ENCODE assay signal across 1 cellular context in the genomic region with DNA sequence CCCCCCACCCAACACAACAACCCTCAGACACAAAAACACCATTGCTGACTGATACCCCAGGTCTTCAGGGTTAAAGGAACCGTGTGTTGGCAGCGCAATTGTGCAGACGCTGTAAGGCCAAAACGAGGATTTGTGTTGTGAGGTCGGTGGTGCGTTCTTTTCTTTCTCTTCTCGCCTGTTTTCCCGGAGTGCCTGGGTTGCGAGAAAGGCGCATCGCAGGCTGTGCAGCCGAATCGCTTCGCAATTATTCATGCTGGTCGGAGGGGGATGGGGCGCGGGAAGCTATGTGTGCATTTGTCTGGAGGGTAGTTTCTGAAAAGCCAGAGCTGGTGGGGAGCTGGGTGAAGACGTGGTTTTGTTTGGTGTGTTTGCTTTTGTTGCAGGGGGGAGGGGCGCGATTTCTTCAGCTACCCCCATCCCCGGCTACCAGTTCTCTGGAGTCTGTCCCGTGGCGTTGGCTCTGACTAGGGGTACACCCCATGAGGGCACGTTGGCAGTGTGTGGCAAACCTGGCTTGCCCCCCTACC.
A peak's percentile ranks its signal among the peaks of the same experiment; 100 is the strongest.
TF ChIP-seq lines count a peak whose summit lies in the region.

No MANE protein-coding gene starts in this region.

TF ChIP-seq in HepG2, 621 proteins besides CTCF, POLR2A, EP300 and RAD21 (continued from another document):
- TF ChIP-seq, protein P1, sequence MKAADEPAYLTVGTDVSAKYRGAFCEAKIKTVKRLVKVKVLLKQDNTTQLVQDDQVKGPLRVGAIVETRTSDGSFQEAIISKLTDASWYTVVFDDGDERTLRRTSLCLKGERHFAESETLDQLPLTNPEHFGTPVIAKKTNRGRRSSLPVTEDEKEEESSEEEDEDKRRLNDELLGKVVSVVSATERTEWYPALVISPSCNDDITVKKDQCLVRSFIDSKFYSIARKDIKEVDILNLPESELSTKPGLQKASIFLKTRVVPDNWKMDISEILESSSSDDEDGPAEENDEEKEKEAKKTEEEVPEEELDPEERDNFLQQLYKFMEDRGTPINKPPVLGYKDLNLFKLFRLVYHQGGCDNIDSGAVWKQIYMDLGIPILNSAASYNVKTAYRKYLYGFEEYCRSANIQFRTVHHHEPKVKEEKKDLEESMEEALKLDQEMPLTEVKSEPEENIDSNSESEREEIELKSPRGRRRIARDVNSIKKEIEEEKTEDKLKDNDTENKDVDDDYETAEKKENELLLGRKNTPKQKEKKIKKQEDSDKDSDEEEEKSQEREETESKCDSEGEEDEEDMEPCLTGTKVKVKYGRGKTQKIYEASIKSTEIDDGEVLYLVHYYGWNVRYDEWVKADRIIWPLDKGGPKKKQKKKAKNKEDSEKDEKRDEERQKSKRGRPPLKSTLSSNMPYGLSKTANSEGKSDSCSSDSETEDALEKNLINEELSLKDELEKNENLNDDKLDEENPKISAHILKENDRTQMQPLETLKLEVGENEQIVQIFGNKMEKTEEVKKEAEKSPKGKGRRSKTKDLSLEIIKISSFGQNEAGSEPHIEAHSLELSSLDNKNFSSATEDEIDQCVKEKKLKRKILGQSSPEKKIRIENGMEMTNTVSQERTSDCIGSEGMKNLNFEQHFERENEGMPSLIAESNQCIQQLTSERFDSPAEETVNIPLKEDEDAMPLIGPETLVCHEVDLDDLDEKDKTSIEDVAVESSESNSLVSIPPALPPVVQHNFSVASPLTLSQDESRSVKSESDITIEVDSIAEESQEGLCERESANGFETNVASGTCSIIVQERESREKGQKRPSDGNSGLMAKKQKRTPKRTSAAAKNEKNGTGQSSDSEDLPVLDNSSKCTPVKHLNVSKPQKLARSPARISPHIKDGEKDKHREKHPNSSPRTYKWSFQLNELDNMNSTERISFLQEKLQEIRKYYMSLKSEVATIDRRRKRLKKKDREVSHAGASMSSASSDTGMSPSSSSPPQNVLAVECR (CRISPR knock-in tag; IDR thresholded peaks at IDR 0.05; ENCODE audit: borderline replicate concordance) = peak; percentile 18; the same call in 1 of the 2 replicates
- TF ChIP-seq PHF20 (CRISPR knock-in tag; IDR thresholded peaks at IDR 0.05) = no peak
- TF ChIP-seq SIN3A (IDR thresholded peaks at IDR 0.05; ENCODE audit: borderline replicate concordance, low read depth, low read length) = peak; percentile 59; the same call in 1 of the 2 replicates
- TF ChIP-seq, protein P2, sequence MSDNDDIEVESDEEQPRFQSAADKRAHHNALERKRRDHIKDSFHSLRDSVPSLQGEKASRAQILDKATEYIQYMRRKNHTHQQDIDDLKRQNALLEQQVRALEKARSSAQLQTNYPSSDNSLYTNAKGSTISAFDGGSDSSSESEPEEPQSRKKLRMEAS (IDR thresholded peaks at IDR 0.05) = peak; percentile 17; the same call in 1 of the 2 replicates
- 0 out of 2 replicates have a peak, but pooled peaks have one; percentile 70 for TF ChIP-seq PRMT3 (CRISPR knock-in tag; IDR thresholded peaks at IDR 0.05; ENCODE audit: borderline replicate concordance, low read depth)
- TF ChIP-seq, protein P3, sequence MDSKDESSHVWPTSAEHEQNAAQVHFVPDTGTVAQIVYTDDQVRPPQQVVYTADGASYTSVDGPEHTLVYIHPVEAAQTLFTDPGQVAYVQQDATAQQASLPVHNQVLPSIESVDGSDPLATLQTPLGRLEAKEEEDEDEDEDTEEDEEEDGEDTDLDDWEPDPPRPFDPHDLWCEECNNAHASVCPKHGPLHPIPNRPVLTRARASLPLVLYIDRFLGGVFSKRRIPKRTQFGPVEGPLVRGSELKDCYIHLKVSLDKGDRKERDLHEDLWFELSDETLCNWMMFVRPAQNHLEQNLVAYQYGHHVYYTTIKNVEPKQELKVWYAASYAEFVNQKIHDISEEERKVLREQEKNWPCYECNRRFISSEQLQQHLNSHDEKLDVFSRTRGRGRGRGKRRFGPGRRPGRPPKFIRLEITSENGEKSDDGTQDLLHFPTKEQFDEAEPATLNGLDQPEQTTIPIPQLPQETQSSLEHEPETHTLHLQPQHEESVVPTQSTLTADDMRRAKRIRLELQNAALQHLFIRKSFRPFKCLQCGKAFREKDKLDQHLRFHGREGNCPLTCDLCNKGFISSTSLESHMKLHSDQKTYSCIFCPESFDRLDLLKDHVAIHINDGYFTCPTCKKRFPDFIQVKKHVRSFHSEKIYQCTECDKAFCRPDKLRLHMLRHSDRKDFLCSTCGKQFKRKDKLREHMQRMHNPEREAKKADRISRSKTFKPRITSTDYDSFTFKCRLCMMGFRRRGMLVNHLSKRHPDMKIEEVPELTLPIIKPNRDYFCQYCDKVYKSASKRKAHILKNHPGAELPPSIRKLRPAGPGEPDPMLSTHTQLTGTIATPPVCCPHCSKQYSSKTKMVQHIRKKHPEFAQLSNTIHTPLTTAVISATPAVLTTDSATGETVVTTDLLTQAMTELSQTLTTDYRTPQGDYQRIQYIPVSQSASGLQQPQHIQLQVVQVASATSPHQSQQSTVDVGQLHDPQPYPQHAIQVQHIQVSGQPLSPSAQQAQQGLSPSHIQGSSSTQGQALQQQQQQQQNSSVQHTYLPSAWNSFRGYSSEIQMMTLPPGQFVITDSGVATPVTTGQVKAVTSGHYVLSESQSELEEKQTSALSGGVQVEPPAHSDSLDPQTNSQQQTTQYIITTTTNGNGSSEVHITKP (CRISPR knock-in tag; IDR thresholded peaks at IDR 0.05; ENCODE audit: low read depth) = no peak
- TF ChIP-seq NAIF1 (CRISPR knock-in tag; IDR thresholded peaks at IDR 0.05; ENCODE audit: borderline replicate concordance) = no peak
- TF ChIP-seq, protein P4, sequence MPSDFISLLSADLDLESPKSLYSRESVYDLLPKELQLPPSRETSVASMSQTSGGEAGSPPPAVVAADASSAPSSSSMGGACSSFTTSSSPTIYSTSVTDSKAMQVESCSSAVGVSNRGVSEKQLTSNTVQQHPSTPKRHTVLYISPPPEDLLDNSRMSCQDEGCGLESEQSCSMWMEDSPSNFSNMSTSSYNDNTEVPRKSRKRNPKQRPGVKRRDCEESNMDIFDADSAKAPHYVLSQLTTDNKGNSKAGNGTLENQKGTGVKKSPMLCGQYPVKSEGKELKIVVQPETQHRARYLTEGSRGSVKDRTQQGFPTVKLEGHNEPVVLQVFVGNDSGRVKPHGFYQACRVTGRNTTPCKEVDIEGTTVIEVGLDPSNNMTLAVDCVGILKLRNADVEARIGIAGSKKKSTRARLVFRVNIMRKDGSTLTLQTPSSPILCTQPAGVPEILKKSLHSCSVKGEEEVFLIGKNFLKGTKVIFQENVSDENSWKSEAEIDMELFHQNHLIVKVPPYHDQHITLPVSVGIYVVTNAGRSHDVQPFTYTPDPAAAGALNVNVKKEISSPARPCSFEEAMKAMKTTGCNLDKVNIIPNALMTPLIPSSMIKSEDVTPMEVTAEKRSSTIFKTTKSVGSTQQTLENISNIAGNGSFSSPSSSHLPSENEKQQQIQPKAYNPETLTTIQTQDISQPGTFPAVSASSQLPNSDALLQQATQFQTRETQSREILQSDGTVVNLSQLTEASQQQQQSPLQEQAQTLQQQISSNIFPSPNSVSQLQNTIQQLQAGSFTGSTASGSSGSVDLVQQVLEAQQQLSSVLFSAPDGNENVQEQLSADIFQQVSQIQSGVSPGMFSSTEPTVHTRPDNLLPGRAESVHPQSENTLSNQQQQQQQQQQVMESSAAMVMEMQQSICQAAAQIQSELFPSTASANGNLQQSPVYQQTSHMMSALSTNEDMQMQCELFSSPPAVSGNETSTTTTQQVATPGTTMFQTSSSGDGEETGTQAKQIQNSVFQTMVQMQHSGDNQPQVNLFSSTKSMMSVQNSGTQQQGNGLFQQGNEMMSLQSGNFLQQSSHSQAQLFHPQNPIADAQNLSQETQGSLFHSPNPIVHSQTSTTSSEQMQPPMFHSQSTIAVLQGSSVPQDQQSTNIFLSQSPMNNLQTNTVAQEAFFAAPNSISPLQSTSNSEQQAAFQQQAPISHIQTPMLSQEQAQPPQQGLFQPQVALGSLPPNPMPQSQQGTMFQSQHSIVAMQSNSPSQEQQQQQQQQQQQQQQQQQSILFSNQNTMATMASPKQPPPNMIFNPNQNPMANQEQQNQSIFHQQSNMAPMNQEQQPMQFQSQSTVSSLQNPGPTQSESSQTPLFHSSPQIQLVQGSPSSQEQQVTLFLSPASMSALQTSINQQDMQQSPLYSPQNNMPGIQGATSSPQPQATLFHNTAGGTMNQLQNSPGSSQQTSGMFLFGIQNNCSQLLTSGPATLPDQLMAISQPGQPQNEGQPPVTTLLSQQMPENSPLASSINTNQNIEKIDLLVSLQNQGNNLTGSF (CRISPR knock-in tag; IDR thresholded peaks at IDR 0.05) = no peak
- no peak for TF ChIP-seq ZFP82 (CRISPR knock-in tag; IDR thresholded peaks at IDR 0.05; ENCODE audit: borderline replicate concordance)
- TF ChIP-seq TGIF2 (CRISPR knock-in tag; IDR thresholded peaks at IDR 0.05) = peak; percentile 80
- 0 out of 2 replicates have a peak, but pooled peaks have one; percentile 74 for TF ChIP-seq SALL2 (CRISPR knock-in tag; IDR thresholded peaks at IDR 0.05)
- 0 out of 2 replicates have a peak, but pooled peaks have one; percentile 7 for TF ChIP-seq ZNF292 (CRISPR knock-in tag; IDR thresholded peaks at IDR 0.05; ENCODE audit: borderline replicate concordance, low read depth)
- TF ChIP-seq ZC3H13 (CRISPR knock-in tag; IDR thresholded peaks at IDR 0.05) = peak; percentile 48; the same call in 1 of the 2 replicates
- TF ChIP-seq, protein P5, sequence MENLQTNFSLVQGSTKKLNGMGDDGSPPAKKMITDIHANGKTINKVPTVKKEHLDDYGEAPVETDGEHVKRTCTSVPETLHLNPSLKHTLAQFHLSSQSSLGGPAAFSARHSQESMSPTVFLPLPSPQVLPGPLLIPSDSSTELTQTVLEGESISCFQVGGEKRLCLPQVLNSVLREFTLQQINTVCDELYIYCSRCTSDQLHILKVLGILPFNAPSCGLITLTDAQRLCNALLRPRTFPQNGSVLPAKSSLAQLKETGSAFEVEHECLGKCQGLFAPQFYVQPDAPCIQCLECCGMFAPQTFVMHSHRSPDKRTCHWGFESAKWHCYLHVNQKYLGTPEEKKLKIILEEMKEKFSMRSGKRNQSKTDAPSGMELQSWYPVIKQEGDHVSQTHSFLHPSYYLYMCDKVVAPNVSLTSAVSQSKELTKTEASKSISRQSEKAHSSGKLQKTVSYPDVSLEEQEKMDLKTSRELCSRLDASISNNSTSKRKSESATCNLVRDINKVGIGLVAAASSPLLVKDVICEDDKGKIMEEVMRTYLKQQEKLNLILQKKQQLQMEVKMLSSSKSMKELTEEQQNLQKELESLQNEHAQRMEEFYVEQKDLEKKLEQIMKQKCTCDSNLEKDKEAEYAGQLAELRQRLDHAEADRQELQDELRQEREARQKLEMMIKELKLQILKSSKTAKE (CRISPR knock-in tag; IDR thresholded peaks at IDR 0.05; ENCODE audit: borderline replicate concordance) = peak; percentile 29; the same call in 1 of the 2 replicates
- TF ChIP-seq ZNF616 (CRISPR knock-in tag; IDR thresholded peaks at IDR 0.05; ENCODE audit: low read depth) = 0 out of 2 replicates have a peak, but pooled peaks have one; percentile 22
- TF ChIP-seq ZNF530 (CRISPR knock-in tag; IDR thresholded peaks at IDR 0.05; ENCODE audit: low read depth) = no peak
- TF ChIP-seq SSRP1 (CRISPR knock-in tag; IDR thresholded peaks at IDR 0.05) = peak; percentile 47; the same call in 1 of the 2 replicates
